In the genomic region with DNA sequence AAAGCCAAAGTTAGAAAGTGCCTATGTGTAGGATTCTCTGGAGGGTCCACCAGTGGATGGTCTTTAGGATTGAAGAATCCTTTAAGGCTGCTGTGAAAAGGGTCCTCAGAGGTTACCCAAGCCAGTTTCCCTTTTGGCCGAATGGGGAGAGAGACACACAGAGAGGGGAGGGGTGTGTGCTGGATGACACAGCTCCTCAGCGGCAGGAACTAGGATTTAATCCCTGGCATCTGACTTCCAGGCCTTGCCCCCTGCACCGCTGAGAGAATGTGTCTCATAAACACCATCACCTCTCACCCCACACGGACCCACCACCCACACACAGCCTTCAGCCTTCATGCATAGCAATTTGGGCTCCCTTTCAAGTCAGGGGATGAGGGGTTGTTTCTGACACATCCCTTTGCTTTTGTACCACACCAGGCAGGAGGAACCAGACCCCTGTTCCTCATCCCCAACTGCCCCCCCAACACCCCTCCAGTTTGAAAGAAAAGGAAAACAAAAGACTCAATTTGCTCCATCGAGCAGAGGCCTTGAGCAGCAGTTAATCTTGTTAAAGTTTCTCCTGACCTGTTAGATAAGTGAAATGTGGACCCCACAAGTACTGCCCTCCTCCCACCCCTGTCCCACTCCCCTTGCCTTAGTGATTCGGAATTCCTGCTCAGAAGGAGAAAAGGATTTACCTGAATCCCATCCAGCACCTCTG, we compare ENCODE assay signal across 1 cellular context.
TF ChIP-seq lines count a peak whose summit lies in the region.

No MANE protein-coding gene starts in this region.

TF ChIP-seq in GM23338, 12 proteins besides CTCF, POLR2A, EP300 and RAD21 (continued from another document):
- TF ChIP-seq, protein P1, sequence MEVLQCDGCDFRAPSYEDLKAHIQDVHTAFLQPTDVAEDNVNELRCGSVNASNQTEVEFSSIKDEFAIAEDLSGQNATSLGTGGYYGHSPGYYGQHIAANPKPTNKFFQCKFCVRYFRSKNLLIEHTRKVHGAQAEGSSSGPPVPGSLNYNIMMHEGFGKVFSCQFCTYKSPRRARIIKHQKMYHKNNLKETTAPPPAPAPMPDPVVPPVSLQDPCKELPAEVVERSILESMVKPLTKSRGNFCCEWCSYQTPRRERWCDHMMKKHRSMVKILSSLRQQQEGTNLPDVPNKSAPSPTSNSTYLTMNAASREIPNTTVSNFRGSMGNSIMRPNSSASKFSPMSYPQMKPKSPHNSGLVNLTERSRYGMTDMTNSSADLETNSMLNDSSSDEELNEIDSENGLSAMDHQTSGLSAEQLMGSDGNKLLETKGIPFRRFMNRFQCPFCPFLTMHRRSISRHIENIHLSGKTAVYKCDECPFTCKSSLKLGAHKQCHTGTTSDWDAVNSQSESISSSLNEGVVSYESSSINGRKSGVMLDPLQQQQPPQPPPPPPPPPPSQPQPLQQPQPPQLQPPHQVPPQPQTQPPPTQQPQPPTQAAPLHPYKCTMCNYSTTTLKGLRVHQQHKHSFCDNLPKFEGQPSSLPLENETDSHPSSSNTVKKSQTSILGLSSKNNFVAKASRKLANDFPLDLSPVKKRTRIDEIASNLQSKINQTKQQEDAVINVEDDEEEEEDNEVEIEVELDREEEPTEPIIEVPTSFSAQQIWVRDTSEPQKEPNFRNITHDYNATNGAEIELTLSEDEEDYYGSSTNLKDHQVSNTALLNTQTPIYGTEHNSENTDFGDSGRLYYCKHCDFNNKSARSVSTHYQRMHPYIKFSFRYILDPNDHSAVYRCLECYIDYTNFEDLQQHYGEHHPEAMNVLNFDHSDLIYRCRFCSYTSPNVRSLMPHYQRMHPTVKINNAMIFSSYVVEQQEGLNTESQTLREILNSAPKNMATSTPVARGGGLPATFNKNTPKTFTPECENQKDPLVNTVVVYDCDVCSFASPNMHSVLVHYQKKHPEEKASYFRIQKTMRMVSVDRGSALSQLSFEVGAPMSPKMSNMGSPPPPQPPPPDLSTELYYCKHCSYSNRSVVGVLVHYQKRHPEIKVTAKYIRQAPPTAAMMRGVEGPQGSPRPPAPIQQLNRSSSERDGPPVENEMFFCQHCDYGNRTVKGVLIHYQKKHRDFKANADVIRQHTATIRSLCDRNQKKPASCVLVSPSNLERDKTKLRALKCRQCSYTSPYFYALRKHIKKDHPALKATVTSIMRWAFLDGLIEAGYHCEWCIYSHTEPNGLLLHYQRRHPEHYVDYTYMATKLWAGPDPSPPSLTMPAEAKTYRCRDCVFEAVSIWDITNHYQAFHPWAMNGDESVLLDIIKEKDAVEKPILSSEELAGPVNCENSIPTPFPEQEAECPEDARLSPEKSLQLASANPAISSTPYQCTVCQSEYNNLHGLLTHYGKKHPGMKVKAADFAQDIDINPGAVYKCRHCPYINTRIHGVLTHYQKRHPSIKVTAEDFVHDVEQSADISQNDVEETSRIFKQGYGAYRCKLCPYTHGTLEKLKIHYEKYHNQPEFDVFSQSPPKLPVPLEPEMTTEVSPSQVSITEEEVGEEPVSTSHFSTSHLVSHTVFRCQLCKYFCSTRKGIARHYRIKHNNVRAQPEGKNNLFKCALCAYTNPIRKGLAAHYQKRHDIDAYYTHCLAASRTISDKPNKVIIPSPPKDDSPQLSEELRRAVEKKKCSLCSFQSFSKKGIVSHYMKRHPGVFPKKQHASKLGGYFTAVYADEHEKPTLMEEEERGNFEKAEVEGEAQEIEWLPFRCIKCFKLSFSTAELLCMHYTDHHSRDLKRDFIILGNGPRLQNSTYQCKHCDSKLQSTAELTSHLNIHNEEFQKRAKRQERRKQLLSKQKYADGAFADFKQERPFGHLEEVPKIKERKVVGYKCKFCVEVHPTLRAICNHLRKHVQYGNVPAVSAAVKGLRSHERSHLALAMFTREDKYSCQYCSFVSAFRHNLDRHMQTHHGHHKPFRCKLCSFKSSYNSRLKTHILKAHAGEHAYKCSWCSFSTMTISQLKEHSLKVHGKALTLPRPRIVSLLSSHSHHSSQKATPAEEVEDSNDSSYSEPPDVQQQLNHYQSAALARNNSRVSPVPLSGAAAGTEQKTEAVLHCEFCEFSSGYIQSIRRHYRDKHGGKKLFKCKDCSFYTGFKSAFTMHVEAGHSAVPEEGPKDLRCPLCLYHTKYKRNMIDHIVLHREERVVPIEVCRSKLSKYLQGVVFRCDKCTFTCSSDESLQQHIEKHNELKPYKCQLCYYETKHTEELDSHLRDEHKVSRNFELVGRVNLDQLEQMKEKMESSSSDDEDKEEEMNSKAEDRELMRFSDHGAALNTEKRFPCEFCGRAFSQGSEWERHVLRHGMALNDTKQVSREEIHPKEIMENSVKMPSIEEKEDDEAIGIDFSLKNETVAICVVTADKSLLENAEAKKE (CRISPR knock-in tag; IDR thresholded peaks at IDR 0.05), result no peak
- no peak for TF ChIP-seq ZNF331 (CRISPR knock-in tag; IDR thresholded peaks at IDR 0.05; ENCODE audit: low read depth)
